Comparison of ENCODE assay signal across 1 cellular context in the genomic region with DNA sequence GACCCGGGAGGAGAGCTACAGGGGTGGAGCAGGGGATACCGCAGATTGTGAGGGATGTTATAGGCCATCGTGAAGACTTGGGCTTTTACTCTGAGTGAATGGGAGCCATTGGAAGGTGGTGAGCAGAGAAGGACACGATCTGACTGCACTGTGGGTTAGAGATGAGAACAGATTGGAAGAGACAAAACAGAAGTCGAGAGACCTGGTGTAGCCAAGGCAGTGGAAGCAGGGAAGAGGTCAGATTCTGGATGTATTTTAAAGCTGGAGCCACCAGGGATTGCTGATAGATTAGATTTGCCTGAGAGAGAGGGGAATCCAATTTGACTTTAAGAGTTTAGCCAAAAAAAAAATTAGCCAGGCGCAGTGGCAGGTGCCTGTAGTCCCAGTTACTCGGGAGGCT.
TF ChIP-seq lines count a peak whose summit lies in the region.

No MANE protein-coding gene starts in this region.

TF ChIP-seq in HepG2, 621 proteins besides CTCF, POLR2A, EP300 and RAD21 (continued from another document):
- TF ChIP-seq ZBTB49 (CRISPR knock-in tag; IDR thresholded peaks at IDR 0.05; ENCODE audit: borderline replicate concordance): no peak
- TF ChIP-seq SAP130 (CRISPR knock-in tag; IDR thresholded peaks at IDR 0.05; ENCODE audit: low read depth): 0 out of 2 replicates have a peak, but pooled peaks have one; percentile 6
- TF ChIP-seq, protein P1, sequence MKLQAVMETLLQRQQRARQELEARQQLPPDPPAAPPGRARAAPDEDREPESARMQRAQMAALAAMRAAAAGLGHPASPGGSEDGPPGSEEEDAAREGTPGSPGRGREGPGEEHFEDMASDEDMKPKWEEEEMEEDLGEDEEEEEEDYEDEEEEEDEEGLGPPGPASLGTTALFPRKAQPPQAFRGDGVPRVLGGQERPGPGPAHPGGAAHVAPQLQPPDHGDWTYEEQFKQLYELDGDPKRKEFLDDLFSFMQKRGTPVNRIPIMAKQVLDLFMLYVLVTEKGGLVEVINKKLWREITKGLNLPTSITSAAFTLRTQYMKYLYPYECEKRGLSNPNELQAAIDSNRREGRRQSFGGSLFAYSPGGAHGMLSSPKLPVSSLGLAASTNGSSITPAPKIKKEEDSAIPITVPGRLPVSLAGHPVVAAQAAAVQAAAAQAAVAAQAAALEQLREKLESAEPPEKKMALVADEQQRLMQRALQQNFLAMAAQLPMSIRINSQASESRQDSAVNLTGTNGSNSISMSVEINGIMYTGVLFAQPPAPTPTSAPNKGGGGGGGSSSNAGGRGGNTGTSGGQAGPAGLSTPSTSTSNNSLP (IDR thresholded peaks at IDR 0.05; ENCODE audit: low read depth, low read length): no peak
